10 cellular contexts compared by ENCODE assay signal in genomic region chr14:68089146-68089715, GRCh38.
DNase-seq lines count a peak whose midpoint lies in the region; ATAC-seq and TF ChIP-seq lines count a peak whose summit lies in the region.
"Had no signal": no experiment of that assay in that cellular context is flagged by ENCODE, and none has a peak within 500 bp of the region (broad histone marks: within the 10 kb centered on the region; RNA-seq: fewer than 3 reads in every experiment).

No MANE protein-coding gene starts in this region.

- intact Hi-C loops in A673 (cut with micrococcal nuclease; ENCODE audit: unreplicated experiment) (loop anchor here (10.0 kb wide), 1 partner anchor 726 kb away; no protein-coding TSS in a partner anchor), left lung (cut with DNase I) (no loop called here), Right ventricle myocardium inferior (cut with DNase I) (no loop called here)

- peaks cover 18% of the 10 kb centered on the region for H3K4me1 ChIP-seq in A673 (ENCODE audit: insufficient read depth, low read length, poor library complexity, severe bottlenecking)
- H3K4me1 ChIP-seq in left lung: no peaks in the 10 kb centered on the region

- TF ChIP-seq CTCF in A673 (conservative IDR thresholded peaks at IDR 0.05; ENCODE audit: low read depth, low read length): no peak
- TF ChIP-seq CTCF in left lung (IDR thresholded peaks at IDR 0.05): no peak

- CTCF ChIA-PET in A673 (lab: Charles Lee): no interaction called here

- no peak overlapping the region for H3K27ac ChIP-seq in A673 (ENCODE audit: low read depth, low read length, poor library complexity, severe bottlenecking)
- H3K27ac ChIP-seq in left lung: peak overlapping the region in 1 of 2 donors; percentile 36
- H3K27ac ChIP-seq: C4-2B, KMS-11 had no signal

- H3K27me3 ChIP-seq in A673 (replicated peaks; ENCODE audit: insufficient read depth, low read depth, low read length, poor library complexity): no peaks in the 10 kb centered on the region
- no peaks in the 10 kb centered on the region for H3K27me3 ChIP-seq in left lung

- H3K9me3 ChIP-seq in A673 (ENCODE audit: low read depth, low read length, poor library complexity, severe bottlenecking) (no peaks in the 10 kb centered on the region), left lung (peaks cover 0 to 7% of the 10 kb centered on the region in 2 donors)

- no peak for TF ChIP-seq POLR2A in GM18505 (IDR thresholded peaks at IDR 0.05; ENCODE audit: borderline replicate concordance, extremely low read depth, insufficient read depth, insufficient read length)

- POLR2A ChIA-PET in A673 (lab: Charles Lee; ENCODE audit: low non-redundant PET): no interaction called here

- no TSS peak for BruUV-seq in A673 (replicated peaks; lab: Mats Ljungman, UMichigan)

- no peaks in the 10 kb centered on the region for H3K36me3 ChIP-seq in A673 (ENCODE audit: insufficient read depth, low read length, poor library complexity, severe bottlenecking)
- no peaks in the 10 kb centered on the region for H3K36me3 ChIP-seq in left lung

- DNase-seq in A673 (ENCODE audit: low spot score): peak; percentile 74
- DNase-seq in NCI-H1092 (lab: John Stamatoyannopoulos, UW): peak; percentile 99
- peak; percentile 26 for DNase-seq in SW480 (ENCODE audit: low spot score)
- DNase-seq in left lung: no peak
- DNase-seq in Right ventricle myocardium inferior (ENCODE audit: missing footprints): no peak

- ATAC-seq in left lung (peak; percentile 89), GM21737 (IDR thresholded peaks at IDR 0.05; ENCODE audit: unreplicated experiment) (no peak), Right ventricle myocardium inferior (no peak), HG03045 (IDR thresholded peaks at IDR 0.05; ENCODE audit: unreplicated experiment) (no peak), GM18505 (IDR thresholded peaks at IDR 0.05; ENCODE audit: unreplicated experiment) (no peak)

- H3K4me3 ChIP-seq in A673 (ENCODE audit: low read depth, low read length, poor library complexity, severe bottlenecking): no peak overlapping the region
- no peak overlapping the region for H3K4me3 ChIP-seq in left lung

Comparison
In these comparisons a context has a peak if more than half of its experiments do, and no peak if none do; other contexts are left out.
1. DNase-seq: peak in A673 (single experiment), NCI-H1092 (single experiment) and SW480 (single experiment); none in left lung (0 of 2) and Right ventricle myocardium inferior (single experiment).